In genomic region chr1:57424231-57425027, GRCh38 we compare ENCODE assay signal across 9 cellular contexts. TPM values are rescaled to one million over a fixed set of nuclear protein-coding genes. Genes with fewer than 3 reads are reported as not detected.
DNase-seq lines count a peak whose midpoint lies in the region; ATAC-seq and TF ChIP-seq lines count a peak whose summit lies in the region.
"Had no signal": no experiment of that assay in that cellular context is flagged by ENCODE, and none has a peak within 500 bp of the region (broad histone marks: within the 10 kb centered on the region; RNA-seq: fewer than 3 reads in every experiment).

No MANE protein-coding gene starts in this region.

- H3K9me3 ChIP-seq in HEK293 (ENCODE audit: control insufficient read depth, insufficient read depth, low read depth, low read length): no peaks in the 10 kb centered on the region
- no peaks in the 10 kb centered on the region for H3K9me3 ChIP-seq in right cardiac atrium (ENCODE audit: control insufficient read depth, low read length)

- POLR2A ChIA-PET in HEK293 (lab: Yijun Ruan, JAX): interaction anchor here (0.6 to 0.7 kb wide), 4 partner anchors 55 to 855 kb away, joined by 3 to 8 read pairs (median 4); no protein-coding TSS in a partner anchor
- POLR2A ChIA-PET in WTC11 (lab: Charles Lee): interaction anchor here (0.7 kb wide), 2 partner anchors 223 to 314 kb away, joined by 3 to 4 read pairs; no protein-coding TSS in a partner anchor

- H3K4me1 Mint-ChIP-seq in WTC11: peaks cover 27% of the 10 kb centered on the region

- in situ Hi-C loops in ACHN (cut with HindIII; ENCODE audit: low pct_ligation_motif_present, low pct_unique_long_range_greater_than_20kb, low sequenced_read_pairs): no loop called here

- CTCF ChIA-PET in HEK293 (lab: Yijun Ruan, JAX): interaction anchor here (0.5 to 2.0 kb wide), 16 partner anchors 9 to 872 kb away, joined by 3 to 9 read pairs (median 3); no protein-coding TSS in a partner anchor
- CTCF ChIA-PET in WTC11 (lab: Charles Lee): interaction anchor here (0.6 to 1.4 kb wide), 39 partner anchors 11 to 1431 kb away, joined by 3 to 7 read pairs (median 3); partner anchors contain the start of gene OMA1

- peaks cover 8% of the 10 kb centered on the region; the same call in 1 of the 2 replicates for H3K9me3 Mint-ChIP-seq in WTC11

- peak overlapping the region; percentile 84 for H3K4me3 Mint-ChIP-seq in WTC11
- H3K4me3 Mint-ChIP-seq: activated naive CD4-positive, alpha-beta T cell treated with anti-CD3 and anti-CD28 coated beads, Interleukin-2, amount 50 U/mL, for 24 hours had no signal

- no peaks in the 10 kb centered on the region for H3K36me3 Mint-ChIP-seq in WTC11
- H3K36me3 Mint-ChIP-seq: activated naive CD4-positive, alpha-beta T cell treated with anti-CD3 and anti-CD28 coated beads, Interleukin-2, amount 50 U/mL, for 24 hours had no signal

- DNase-seq in ACHN (peak; percentile 30), WTC11 (ENCODE audit: low spot score) (peak; percentile 79), right cardiac atrium (peak; percentile 20 to 80 (median 52)), retinal pigment epithelial cell (ENCODE audit: low read depth) (no peak), germinal center (ENCODE audit: low spot score) (no peak)

- H3K27ac ChIP-seq in HEK293 (ENCODE audit: extremely low read depth, low read depth, low read length): peak overlapping the region; percentile 43; the same call in 1 of the 2 replicates
- H3K27ac ChIP-seq in right cardiac atrium (ENCODE audit: low read length): no peak overlapping the region

- peak overlapping the region; percentile 49 for H3K4me3 ChIP-seq in HEK293 (ENCODE audit: low read depth, low read length)
- H3K4me3 ChIP-seq in right cardiac atrium (ENCODE audit: low read length): peak overlapping the region; percentile 69
- H3K4me3 ChIP-seq in retinal pigment epithelial cell (ENCODE audit: low read length): peak overlapping the region; percentile 58

- TF ChIP-seq CTCF in HEK293 (tag by site-specific recombination; IDR thresholded peaks at IDR 0.05) (peak; percentile 92), WTC11 (IDR thresholded peaks at IDR 0.05) (peak; percentile 75), retinal pigment epithelial cell (conservative IDR thresholded peaks at IDR 0.05; ENCODE audit: low read depth, low read length) (peak; percentile 93)

- H3K4me1 ChIP-seq in HEK293 (ENCODE audit: control insufficient read depth, insufficient read depth, low read length) (no peaks in the 10 kb centered on the region), right cardiac atrium (ENCODE audit: control insufficient read depth, insufficient read depth, low read length) (no peaks in the 10 kb centered on the region)

- 1% methylated on average over 63 of the region's 63 CpGs for WGBS in right cardiac atrium

- intact Hi-C loops in right cardiac atrium (cut with DNase I): loop anchor here in 2 of 4 donors (10.0 kb wide), 1 partner anchor 620 kb away; no protein-coding TSS in a partner anchor

- no peaks in the 10 kb centered on the region for H3K36me3 ChIP-seq in HEK293 (ENCODE audit: control insufficient read depth in 2 of 2, insufficient read depth in 1 of 2, low read length in 2 of 2)

- no peaks in the 10 kb centered on the region for H3K27me3 ChIP-seq in right cardiac atrium (ENCODE audit: control insufficient read depth, insufficient read depth)

- ATAC-seq in WTC11: peak; percentile 60
- peak; percentile 57 to 67 for ATAC-seq in right cardiac atrium
- ATAC-seq in GM18909 (IDR thresholded peaks at IDR 0.05; ENCODE audit: poor library complexity, unreplicated experiment): no peak
- no peak for ATAC-seq in HG02938 (IDR thresholded peaks at IDR 0.05; ENCODE audit: unreplicated experiment)

- peaks cover 35% of the 10 kb centered on the region for H3K27me3 Mint-ChIP-seq in WTC11 (ENCODE audit: low read depth)

- peak overlapping the region; percentile 67; the same call in 1 of the 2 replicates for H3K27ac Mint-ChIP-seq in WTC11
- H3K27ac Mint-ChIP-seq: activated naive CD4-positive, alpha-beta T cell treated with anti-CD3 and anti-CD28 coated beads, Interleukin-2, amount 50 U/mL, for 24 hours had no signal

TF ChIP-seq in HEK293, 187 proteins besides CTCF, POLR2A, EP300 and RAD21 (continues in another document):
- TF ChIP-seq ZNF791 (tag by site-specific recombination; IDR thresholded peaks at IDR 0.05): no peak
- TF ChIP-seq ZNF600 (tag by site-specific recombination; IDR thresholded peaks at IDR 0.05): peak; percentile 42; the same call in 1 of the 2 replicates
- peak; percentile 59; the same call in 1 of the 2 replicates for TF ChIP-seq ZXDB (tag by site-specific recombination; IDR thresholded peaks at IDR 0.05)
- no peak for TF ChIP-seq REPIN1 (tag by site-specific recombination; IDR thresholded peaks at IDR 0.05; ENCODE audit: low read depth)
- TF ChIP-seq ZFP69B (tag by site-specific recombination; IDR thresholded peaks at IDR 0.05): 0 out of 2 replicates have a peak, but pooled peaks have one; percentile 35
- peak; percentile 74 for TF ChIP-seq WT1 (tag by site-specific recombination; IDR thresholded peaks at IDR 0.05)
- TF ChIP-seq ZEB2 (tag by site-specific recombination; IDR thresholded peaks at IDR 0.05): peak; percentile 62
- 0 out of 2 replicates have a peak, but pooled peaks have one; percentile 15 for TF ChIP-seq ZNF423 (tag by site-specific recombination; IDR thresholded peaks at IDR 0.05)
- TF ChIP-seq GLI4 (tag by site-specific recombination; IDR thresholded peaks at IDR 0.05): no peak
- TF ChIP-seq ZBTB26 (tag by site-specific recombination; optimal IDR thresholded peaks at IDR 0.05): peak; percentile 61

TF ChIP-seq in WTC11, 78 proteins besides CTCF, POLR2A, EP300 and RAD21 (continues in another document):
- TF ChIP-seq STAT6 (CRISPR knock-in tag; conservative IDR thresholded peaks at IDR 0.05; ENCODE audit: low read depth) (no peak), NR2C2 (CRISPR knock-in tag; IDR thresholded peaks at IDR 0.05) (no peak), FOXJ3 (CRISPR knock-in tag; IDR thresholded peaks at IDR 0.05; ENCODE audit: borderline replicate concordance) (no peak), FOXP1 (CRISPR knock-in tag; IDR thresholded peaks at IDR 0.05; ENCODE audit: borderline replicate concordance) (peak; percentile 68), FOXP4 (CRISPR knock-in tag; IDR thresholded peaks at IDR 0.05) (peak; percentile 12; the same call in 1 of the 2 replicates), E2F5 (CRISPR knock-in tag; IDR thresholded peaks at IDR 0.05) (peak; percentile 67; the same call in 1 of the 2 replicates), JAZF1 (CRISPR knock-in tag; IDR thresholded peaks at IDR 0.05) (no peak), ZNF396 (CRISPR knock-in tag; IDR thresholded peaks at IDR 0.05; ENCODE audit: borderline replicate concordance) (no peak), ELF4 (CRISPR knock-in tag; IDR thresholded peaks at IDR 0.05; ENCODE audit: low read depth) (no peak)

RNA-seq across cellular contexts. Expression of gene DAB1, which starts 0.6 kb away (rescaled TPM):
- total RNA-seq in WTC11 (2021) (10.7 to 12.3 TPM (median 12.1 TPM) in 3 replicates), right cardiac atrium (10 to 100 TPM in 1 of 4 donors, 1 to 10 TPM in 3; 3.5 to 10.8 (median 9.0) TPM)
- polyA plus RNA-seq in right cardiac atrium: 2.5 TPM

Comparison
In these comparisons a context has a peak if more than half of its experiments do, and no peak if none do; other contexts are left out.
1. DNase-seq: peak in ACHN (single experiment), WTC11 (single experiment) and right cardiac atrium (3 of 3); none in retinal pigment epithelial cell (single experiment) and germinal center (single experiment).
2. ATAC-seq: peak in WTC11 (single experiment) and right cardiac atrium (2 of 2); none in GM18909 (single experiment) and HG02938 (single experiment).
3. Peak in every context shown above with its lines, with median percentiles within 50 percentile points of each other: H3K4me3 ChIP-seq and CTCF ChIP-seq.